In genomic region chr12:57766464-57767311, GRCh38 we compare ENCODE assay signal across 8 cellular contexts. TPM values are rescaled to one million over a fixed set of nuclear protein-coding genes. Genes with fewer than 3 reads are reported as not detected.
DNase-seq lines count a peak whose midpoint lies in the region; ATAC-seq and TF ChIP-seq lines count a peak whose summit lies in the region.

A gene with protein sequence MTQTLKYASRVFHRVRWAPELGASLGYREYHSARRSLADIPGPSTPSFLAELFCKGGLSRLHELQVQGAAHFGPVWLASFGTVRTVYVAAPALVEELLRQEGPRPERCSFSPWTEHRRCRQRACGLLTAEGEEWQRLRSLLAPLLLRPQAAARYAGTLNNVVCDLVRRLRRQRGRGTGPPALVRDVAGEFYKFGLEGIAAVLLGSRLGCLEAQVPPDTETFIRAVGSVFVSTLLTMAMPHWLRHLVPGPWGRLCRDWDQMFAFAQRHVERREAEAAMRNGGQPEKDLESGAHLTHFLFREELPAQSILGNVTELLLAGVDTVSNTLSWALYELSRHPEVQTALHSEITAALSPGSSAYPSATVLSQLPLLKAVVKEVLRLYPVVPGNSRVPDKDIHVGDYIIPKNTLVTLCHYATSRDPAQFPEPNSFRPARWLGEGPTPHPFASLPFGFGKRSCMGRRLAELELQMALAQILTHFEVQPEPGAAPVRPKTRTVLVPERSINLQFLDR (minus strand): TSS chr12:57767078. CDS start chr12:57767041, 37 bp downstream.

- DNase-seq in NCI-H1092 treated with DMSO at 0.1 percent for 48 hours (lab: John Stamatoyannopoulos, UW) = peak; percentile 12
- DNase-seq in NCI-H1092 (lab: John Stamatoyannopoulos, UW) = no peak
- peak; percentile 46 for DNase-seq in RKO (ENCODE audit: low spot score)
- no peak for DNase-seq in epithelial cell of proximal tubule (ENCODE audit: low read depth)
- DNase-seq in osteoblast (ENCODE audit: insufficient read length, low spot score, missing footprints) = peak; percentile 77
- DNase-seq in putamen (ENCODE audit: low spot score) = no peak

- H2AFZ ChIP-seq in osteoblast (ENCODE audit: low read length) = no peak within 1 kb of the TSS

- peaks cover 27% of the 10 kb centered on the region for H3K4me1 ChIP-seq in osteoblast (ENCODE audit: insufficient read depth, low read length)

- TF ChIP-seq CTCF in epithelial cell of proximal tubule (conservative IDR thresholded peaks at IDR 0.05; ENCODE audit: low read depth, low read length) = no peak
- TF ChIP-seq CTCF in osteoblast (IDR thresholded peaks at IDR 0.05; ENCODE audit: extremely low read depth, low read depth, low read length) = no peak

- H3K4me3 ChIP-seq in epithelial cell of proximal tubule (ENCODE audit: low read depth, low read length) (peak within 1 kb of the TSS; percentile 47), osteoblast (ENCODE audit: insufficient read depth, low read length) (peak within 1 kb of the TSS; percentile 51)

- H4K20me1 ChIP-seq in osteoblast (ENCODE audit: insufficient read depth, low read length) = peaks cover 2% of the 10 kb centered on the region

- peaks cover 46% of the 10 kb centered on the region for H3K27me3 ChIP-seq in osteoblast (ENCODE audit: insufficient read depth, low read length)

- H3K9me3 ChIP-seq in osteoblast (ENCODE audit: low read depth, low read length) = no peaks in the 10 kb centered on the region

- no peak within 1 kb of the TSS for H3K27ac ChIP-seq in osteoblast (ENCODE audit: low read depth, low read length)

- ATAC-seq in HG02981 (IDR thresholded peaks at IDR 0.05; ENCODE audit: unreplicated experiment) = no peak
- ATAC-seq in GM18520 (IDR thresholded peaks at IDR 0.05; ENCODE audit: unreplicated experiment) = no peak

- peaks cover 6% of the 10 kb centered on the region for H3K79me2 ChIP-seq in osteoblast (ENCODE audit: insufficient read depth, low read length)

- H3K4me2 ChIP-seq in osteoblast (ENCODE audit: insufficient read depth, low read length) = peak within 1 kb of the TSS; percentile 68

- peaks cover 26% of the 10 kb centered on the region for H3K36me3 ChIP-seq in osteoblast (ENCODE audit: insufficient read depth, low read length)

RNA-seq across cellular contexts. Expression of the gene that starts here (rescaled TPM):
- total RNA-seq in epithelial cell of proximal tubule = 0.87 and 3.6 TPM in 2 replicates
- total RNA-seq in osteoblast = 0.29 and 0.36 TPM in 2 replicates

Comparison
In these comparisons a context has a peak if more than half of its experiments do, and no peak if none do; other contexts are left out.
1. DNase-seq: peak in NCI-H1092 treated with DMSO at 0.1 percent for 48 hours (single experiment) and RKO (single experiment); none in NCI-H1092 (single experiment), epithelial cell of proximal tubule (single experiment) and putamen (single experiment).
2. Peak in DNase-seq, H3K4me3 ChIP-seq and H3K4me2 ChIP-seq in osteoblast; RNA of the gene not detected or under 1 TPM.